Comparison of ENCODE assay signal across 1 cellular context in genomic region chr15:70033529-70034140, GRCh38.
TF ChIP-seq lines count a peak whose summit lies in the region.

No MANE protein-coding gene starts in this region.

TF ChIP-seq in SK-N-SH, 30 proteins besides CTCF, POLR2A, EP300 and RAD21 (continued from another document):
- TF ChIP-seq, protein P1, sequence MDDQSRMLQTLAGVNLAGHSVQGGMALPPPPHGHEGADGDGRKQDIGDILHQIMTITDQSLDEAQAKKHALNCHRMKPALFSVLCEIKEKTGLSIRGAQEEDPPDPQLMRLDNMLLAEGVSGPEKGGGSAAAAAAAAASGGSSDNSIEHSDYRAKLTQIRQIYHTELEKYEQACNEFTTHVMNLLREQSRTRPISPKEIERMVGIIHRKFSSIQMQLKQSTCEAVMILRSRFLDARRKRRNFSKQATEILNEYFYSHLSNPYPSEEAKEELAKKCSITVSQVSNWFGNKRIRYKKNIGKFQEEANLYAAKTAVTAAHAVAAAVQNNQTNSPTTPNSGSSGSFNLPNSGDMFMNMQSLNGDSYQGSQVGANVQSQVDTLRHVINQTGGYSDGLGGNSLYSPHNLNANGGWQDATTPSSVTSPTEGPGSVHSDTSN (IDR thresholded peaks at IDR 0.05) = peak; percentile 81
- TF ChIP-seq TCF12 (IDR thresholded peaks at IDR 0.05) (peak; percentile 67), FOXM1 (IDR thresholded peaks at IDR 0.05; ENCODE audit: low read depth) (no peak), JUND (IDR thresholded peaks at IDR 0.05) (no peak; the same call in 1 of the 2 replicates), NRF1 (IDR thresholded peaks at IDR 0.05; ENCODE audit: low read depth, low read length) (no peak), FOSL2 (IDR thresholded peaks at IDR 0.05; ENCODE audit: borderline replicate concordance, low read depth) (no peak), SIN3A (IDR thresholded peaks at IDR 0.05; ENCODE audit: borderline replicate concordance, low read depth, low read length) (no peak), MXI1 (IDR thresholded peaks at IDR 0.05; ENCODE audit: low read depth, low read length) (no peak), ELF1 (IDR thresholded peaks at IDR 0.05) (no peak), TAF1 (IDR thresholded peaks at IDR 0.05; ENCODE audit: borderline replicate concordance, low read depth, low read length) (no peak), NFIC (IDR thresholded peaks at IDR 0.05; ENCODE audit: borderline replicate concordance) (peak; percentile 62; the same call in 1 of the 2 replicates), RCOR1 (IDR thresholded peaks at IDR 0.05; ENCODE audit: low read length) (peak; percentile 100), RXRA (IDR thresholded peaks at IDR 0.05; ENCODE audit: borderline replicate concordance, low read depth) (no peak)
- TF ChIP-seq, protein P2, sequence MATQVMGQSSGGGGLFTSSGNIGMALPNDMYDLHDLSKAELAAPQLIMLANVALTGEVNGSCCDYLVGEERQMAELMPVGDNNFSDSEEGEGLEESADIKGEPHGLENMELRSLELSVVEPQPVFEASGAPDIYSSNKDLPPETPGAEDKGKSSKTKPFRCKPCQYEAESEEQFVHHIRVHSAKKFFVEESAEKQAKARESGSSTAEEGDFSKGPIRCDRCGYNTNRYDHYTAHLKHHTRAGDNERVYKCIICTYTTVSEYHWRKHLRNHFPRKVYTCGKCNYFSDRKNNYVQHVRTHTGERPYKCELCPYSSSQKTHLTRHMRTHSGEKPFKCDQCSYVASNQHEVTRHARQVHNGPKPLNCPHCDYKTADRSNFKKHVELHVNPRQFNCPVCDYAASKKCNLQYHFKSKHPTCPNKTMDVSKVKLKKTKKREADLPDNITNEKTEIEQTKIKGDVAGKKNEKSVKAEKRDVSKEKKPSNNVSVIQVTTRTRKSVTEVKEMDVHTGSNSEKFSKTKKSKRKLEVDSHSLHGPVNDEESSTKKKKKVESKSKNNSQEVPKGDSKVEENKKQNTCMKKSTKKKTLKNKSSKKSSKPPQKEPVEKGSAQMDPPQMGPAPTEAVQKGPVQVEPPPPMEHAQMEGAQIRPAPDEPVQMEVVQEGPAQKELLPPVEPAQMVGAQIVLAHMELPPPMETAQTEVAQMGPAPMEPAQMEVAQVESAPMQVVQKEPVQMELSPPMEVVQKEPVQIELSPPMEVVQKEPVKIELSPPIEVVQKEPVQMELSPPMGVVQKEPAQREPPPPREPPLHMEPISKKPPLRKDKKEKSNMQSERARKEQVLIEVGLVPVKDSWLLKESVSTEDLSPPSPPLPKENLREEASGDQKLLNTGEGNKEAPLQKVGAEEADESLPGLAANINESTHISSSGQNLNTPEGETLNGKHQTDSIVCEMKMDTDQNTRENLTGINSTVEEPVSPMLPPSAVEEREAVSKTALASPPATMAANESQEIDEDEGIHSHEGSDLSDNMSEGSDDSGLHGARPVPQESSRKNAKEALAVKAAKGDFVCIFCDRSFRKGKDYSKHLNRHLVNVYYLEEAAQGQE (IDR thresholded peaks at IDR 0.05; ENCODE audit: low read depth, low read length) = no peak
- TF ChIP-seq, protein P3, sequence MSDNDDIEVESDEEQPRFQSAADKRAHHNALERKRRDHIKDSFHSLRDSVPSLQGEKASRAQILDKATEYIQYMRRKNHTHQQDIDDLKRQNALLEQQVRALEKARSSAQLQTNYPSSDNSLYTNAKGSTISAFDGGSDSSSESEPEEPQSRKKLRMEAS (IDR thresholded peaks at IDR 0.05; ENCODE audit: low read depth) = no peak
